Comparison of ENCODE assay signal across 1 cellular context in genomic region chr12:57459750-57460400, GRCh38.
A peak's percentile ranks its signal among the peaks of the same experiment; 100 is the strongest.
TF ChIP-seq lines count a peak whose summit lies in the region.

Gene GLI1 (plus strand): TSS chr12:57459785. CDS start chr12:57463692, 3,907 bp downstream.

TF ChIP-seq in K562, 482 proteins besides CTCF, POLR2A, EP300 and RAD21 (continued from another document):
- TF ChIP-seq E2F6 (IDR thresholded peaks at IDR 0.05; ENCODE audit: borderline replicate concordance in 1 of 2, extremely low read depth in 1 of 2, insufficient read depth in 1 of 2, insufficient read length in 1 of 2, low read depth in 1 of 2, low read length in 1 of 2, poor library complexity in 1 of 2, severe bottlenecking in 1 of 2) (peak in 1 of 2 experiments; percentile 68), LARP7 (IDR thresholded peaks at IDR 0.05) (no peak), ZBTB1 (CRISPR knock-in tag; IDR thresholded peaks at IDR 0.05; ENCODE audit: borderline replicate concordance, low read depth) (no peak), ZNF740 (CRISPR knock-in tag; IDR thresholded peaks at IDR 0.05) (peak; percentile 88), ZNF740 (tag; IDR thresholded peaks at IDR 0.05) (peak in 1 of 2 experiments; percentile 94; a peak in 2 of 4 replicates), ZBTB7A (IDR thresholded peaks at IDR 0.05; ENCODE audit: borderline replicate concordance, control insufficient read depth, low read depth, low read length) (peak; percentile 76), POLR2G (IDR thresholded peaks at IDR 0.05; ENCODE audit: low read depth, low read length) (peak; percentile 17; the same call in 1 of the 2 replicates), RB1 (IDR thresholded peaks at IDR 0.05; ENCODE audit: low read depth) (0 out of 2 replicates have a peak, but pooled peaks have one; percentile 26), HLTF (IDR thresholded peaks at IDR 0.05) (0 out of 2 replicates have a peak, but pooled peaks have one; percentile 7), TRIM28 (IDR thresholded peaks at IDR 0.05) (no peak), BRCA1 (IDR thresholded peaks at IDR 0.05) (no peak), BRCA1 (CRISPR knock-in tag; IDR thresholded peaks at IDR 0.05) (no peak), GATAD2A (IDR thresholded peaks at IDR 0.05) (peak; percentile 29; the same call in 1 of the 2 replicates), ZNF384 (IDR thresholded peaks at IDR 0.05; ENCODE audit: low read depth, low read length) (peak; percentile 62; the same call in 1 of the 2 replicates), EGR1 (conservative IDR thresholded peaks at IDR 0.05) (peak; percentile 37; the same call in 1 of the 2 replicates), ZNF263 (CRISPR knock-in tag; IDR thresholded peaks at IDR 0.05; ENCODE audit: borderline replicate concordance) (no peak), MAZ (CRISPR knock-in tag; conservative IDR thresholded peaks at IDR 0.05 in 1 of 2, IDR thresholded peaks at IDR 0.05 in 1 of 2) (peak in 1 of 2 experiments; percentile 11; a peak in 2 of 4 replicates)
